8 cellular contexts compared by ENCODE assay signal in the genomic region with DNA sequence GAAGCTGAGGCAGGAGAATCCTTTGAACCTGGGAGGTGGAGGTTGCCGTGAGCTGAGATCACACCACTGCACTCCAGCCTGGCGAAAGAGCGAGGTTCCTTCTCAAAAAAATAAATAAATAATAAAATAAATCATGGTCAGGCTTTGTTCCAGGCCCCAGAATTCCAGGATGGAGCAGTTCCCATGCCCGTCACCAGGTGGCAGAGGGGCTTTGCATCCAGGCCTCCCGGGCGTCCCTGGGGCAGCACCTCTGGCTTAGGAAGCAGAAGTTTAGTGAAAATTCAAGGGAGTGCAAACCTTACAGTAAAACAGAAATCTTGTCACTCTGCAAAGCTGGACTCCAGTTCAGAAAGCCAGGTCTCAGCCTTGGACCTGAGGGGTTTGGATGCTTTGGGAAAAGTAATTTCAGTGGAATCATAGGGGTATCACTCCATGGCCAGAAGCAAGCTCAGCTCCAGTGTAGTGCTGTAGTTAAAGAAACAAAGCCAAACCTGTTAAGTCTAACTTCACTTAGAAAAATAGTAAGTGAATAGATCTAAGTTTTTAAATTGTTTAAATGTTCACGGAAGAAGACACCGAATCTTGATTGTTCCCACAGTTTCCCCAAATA.
A peak's percentile ranks its signal among the peaks of the same experiment; 100 is the strongest.
DNase-seq lines count a peak whose midpoint lies in the region; ATAC-seq and TF ChIP-seq lines count a peak whose summit lies in the region.

No MANE protein-coding gene starts in this region.

- H3K36me3 Mint-ChIP-seq in CD4-positive, alpha-beta memory T cell: no peaks in the 10 kb centered on the region

- H3K27ac Mint-ChIP-seq in CD4-positive, alpha-beta memory T cell: no peak overlapping the region

- H3K4me3 ChIP-seq in Peyer's patch (no peak overlapping the region), coronary artery (no peak overlapping the region)
- no peak overlapping the region for H3K4me3 ChIP-seq in CD4-positive, alpha-beta memory T cell (ENCODE audit: low read length in 2 of 2)

- TF ChIP-seq CTCF in Peyer's patch (IDR thresholded peaks at IDR 0.05): peak in 4 of 6 experiments; percentile 35 to 79 (median 72)
- no peak for TF ChIP-seq CTCF in coronary artery (IDR thresholded peaks at IDR 0.05)

- no peaks in the 10 kb centered on the region for H3K4me1 Mint-ChIP-seq in CD4-positive, alpha-beta memory T cell

- intact Hi-C loops in head of caudate nucleus (cut with DNase I): loop anchor here (2.0 kb wide), 1 partner anchor 420 kb away; no protein-coding TSS in a partner anchor
- intact Hi-C loops in CD4-positive, alpha-beta memory T cell (cut with micrococcal nuclease): no loop called here

- no peaks in the 10 kb centered on the region for H3K27me3 Mint-ChIP-seq in CD4-positive, alpha-beta memory T cell

- DNase-seq in NCI-H2081 (lab: John Stamatoyannopoulos, UW): peak; percentile 30 to 37
- no peak for DNase-seq in NCI-H2081 treated with DMSO at 0.1 percent for 48 hours (lab: John Stamatoyannopoulos, UW)
- peak in 2 of 3 donors; percentile 66 to 76 for DNase-seq in Peyer's patch
- DNase-seq in head of caudate nucleus: peak; percentile 19 to 87 (median 65)
- peak; percentile 32 for DNase-seq in smooth muscle cell of the brain vasculature (ENCODE audit: low read depth, low spot score)
- DNase-seq in coronary artery (ENCODE audit: low spot score): no peak
- no peak for DNase-seq in CD4-positive, alpha-beta memory T cell

- H3K4me1 ChIP-seq in Peyer's patch: no peaks in the 10 kb centered on the region
- H3K4me1 ChIP-seq in CD4-positive, alpha-beta memory T cell (ENCODE audit: insufficient read depth, low read length): no peaks in the 10 kb centered on the region

- H3K27me3 ChIP-seq in Peyer's patch: no peaks in the 10 kb centered on the region
- H3K27me3 ChIP-seq in CD4-positive, alpha-beta memory T cell (ENCODE audit: insufficient read depth, low read length): no peaks in the 10 kb centered on the region

- peaks cover 0 to 6% (median 0%) of the 10 kb centered on the region in 8 donors for H3K9me3 Mint-ChIP-seq in CD4-positive, alpha-beta memory T cell

- no peak for TF ChIP-seq POLR2A in Peyer's patch (IDR thresholded peaks at IDR 0.05)

- no peaks in the 10 kb centered on the region for H3K9me3 ChIP-seq in Peyer's patch
- no peaks in the 10 kb centered on the region for H3K9me3 ChIP-seq in CD4-positive, alpha-beta memory T cell (ENCODE audit: control insufficient read depth in 1 of 2, low read length in 2 of 2)

- CTCF ChIA-PET in CD4-positive, alpha-beta memory T cell (lab: Charles Lee; ENCODE audit: partially characterized antibody): no interaction called here

- ATAC-seq in HG02642 (IDR thresholded peaks at IDR 0.05; ENCODE audit: poor library complexity, unreplicated experiment): no peak

- H3K27ac ChIP-seq in Peyer's patch (no peak overlapping the region), coronary artery (no peak overlapping the region)
- no peak overlapping the region for H3K27ac ChIP-seq in CD4-positive, alpha-beta memory T cell (ENCODE audit: low read depth, low read length)

- H3K36me3 ChIP-seq in Peyer's patch: no peaks in the 10 kb centered on the region
- no peaks in the 10 kb centered on the region for H3K36me3 ChIP-seq in CD4-positive, alpha-beta memory T cell (ENCODE audit: insufficient read depth, low read length)

- POLR2A ChIA-PET in CD4-positive, alpha-beta memory T cell (lab: Charles Lee; ENCODE audit: partially characterized antibody): no interaction called here

- no peak overlapping the region for H3K4me3 Mint-ChIP-seq in CD4-positive, alpha-beta memory T cell

Comparison
In these comparisons a context has a peak if more than half of its experiments do, and no peak if none do; other contexts are left out.
1. DNase-seq: peak in NCI-H2081 (2 of 2), Peyer's patch (2 of 3), head of caudate nucleus (42 of 42) and smooth muscle cell of the brain vasculature (single experiment); none in NCI-H2081 treated with DMSO at 0.1 percent for 48 hours (single experiment), coronary artery (single experiment) and CD4-positive, alpha-beta memory T cell (0 of 5).